In genomic region chr6:683742-684440, GRCh38 we compare ENCODE assay signal across 1 cellular context.
TF ChIP-seq lines count a peak whose summit lies in the region.

No MANE protein-coding gene starts in this region.

TF ChIP-seq in HEK293, 187 proteins besides CTCF, POLR2A, EP300 and RAD21 (continued from another document and continues in another):
- peak; percentile 61 for TF ChIP-seq ZSCAN4 (tag by site-specific recombination; IDR thresholded peaks at IDR 0.05)
- TF ChIP-seq ZSCAN30 (tag by site-specific recombination; IDR thresholded peaks at IDR 0.05): peak; percentile 70; the same call in 1 of the 2 replicates
- TF ChIP-seq ZNF398 (tag by site-specific recombination; IDR thresholded peaks at IDR 0.05): peak; percentile 99
- TF ChIP-seq ZNF747 (tag by site-specific recombination; IDR thresholded peaks at IDR 0.05): no peak
- peak; percentile 87 for TF ChIP-seq ZNF561 (tag by site-specific recombination; IDR thresholded peaks at IDR 0.05; ENCODE audit: borderline replicate concordance)
- TF ChIP-seq ZFP41 (tag by site-specific recombination; IDR thresholded peaks at IDR 0.05; ENCODE audit: borderline replicate concordance): no peak
- TF ChIP-seq ZBTB21 (tag by site-specific recombination; IDR thresholded peaks at IDR 0.05): peak; percentile 58
- no peak for TF ChIP-seq ZNF416 (tag by site-specific recombination; IDR thresholded peaks at IDR 0.05)
- no peak for TF ChIP-seq ZNF555 (tag by site-specific recombination; conservative IDR thresholded peaks at IDR 0.05)
- no peak for TF ChIP-seq ZNF707 (tag by site-specific recombination; IDR thresholded peaks at IDR 0.05)
- no peak for TF ChIP-seq ZNF785 (tag by site-specific recombination; IDR thresholded peaks at IDR 0.05)
- TF ChIP-seq ZNF2 (tag by site-specific recombination; IDR thresholded peaks at IDR 0.05): peak; percentile 90
- no peak for TF ChIP-seq HOXA7 (CRISPR knock-in tag; IDR thresholded peaks at IDR 0.05; ENCODE audit: borderline replicate concordance)
- TF ChIP-seq GLI4 (tag by site-specific recombination; IDR thresholded peaks at IDR 0.05): no peak
- peak; percentile 88; the same call in 1 of the 2 replicates for TF ChIP-seq KLF7 (tag by site-specific recombination; IDR thresholded peaks at IDR 0.05; ENCODE audit: borderline replicate concordance)
- 0 out of 2 replicates have a peak, but pooled peaks have one; percentile 23 for TF ChIP-seq ZNF280D (tag by site-specific recombination; IDR thresholded peaks at IDR 0.05)
- TF ChIP-seq ZBTB20 (tag by site-specific recombination; IDR thresholded peaks at IDR 0.05): peak; percentile 55; the same call in 1 of the 2 replicates
- TF ChIP-seq ZNF596 (tag by site-specific recombination; IDR thresholded peaks at IDR 0.05): peak; percentile 81
- peak; percentile 85 for TF ChIP-seq ZFP69B (tag by site-specific recombination; IDR thresholded peaks at IDR 0.05)
- TF ChIP-seq ZNF146 (tag by site-specific recombination; IDR thresholded peaks at IDR 0.05): no peak
- TF ChIP-seq ZNF404 (tag by site-specific recombination; IDR thresholded peaks at IDR 0.05): no peak
- no peak for TF ChIP-seq HOXD13 (CRISPR knock-in tag; IDR thresholded peaks at IDR 0.05; ENCODE audit: borderline replicate concordance)
- no peak for TF ChIP-seq ZNF433 (tag by site-specific recombination; IDR thresholded peaks at IDR 0.05; ENCODE audit: low read depth)
- TF ChIP-seq ZNF366 (tag by site-specific recombination; conservative IDR thresholded peaks at IDR 0.05): peak; percentile 83
- peak; percentile 96 for TF ChIP-seq ZEB2 (tag by site-specific recombination; IDR thresholded peaks at IDR 0.05)
- peak; percentile 94 for TF ChIP-seq KLF8 (tag by site-specific recombination; IDR thresholded peaks at IDR 0.05)
- TF ChIP-seq ELK4 (IDR thresholded peaks at IDR 0.05; ENCODE audit: borderline replicate concordance, low read depth, low read length): no peak
- TF ChIP-seq ZNF623 (tag by site-specific recombination; IDR thresholded peaks at IDR 0.05): 0 out of 2 replicates have a peak, but pooled peaks have one; percentile 10
- no peak for TF ChIP-seq ZNF677 (tag by site-specific recombination; IDR thresholded peaks at IDR 0.05)
- TF ChIP-seq ZBTB26 (tag by site-specific recombination; optimal IDR thresholded peaks at IDR 0.05): no peak
- TF ChIP-seq ZBTB1 (tag by site-specific recombination; IDR thresholded peaks at IDR 0.05): no peak
- TF ChIP-seq ZBTB6 (tag by site-specific recombination; IDR thresholded peaks at IDR 0.05): no peak
- TF ChIP-seq ZNF521 (tag by site-specific recombination; IDR thresholded peaks at IDR 0.05): no peak
- TF ChIP-seq ZNF211 (tag by site-specific recombination; IDR thresholded peaks at IDR 0.05; ENCODE audit: low read depth): no peak
- TF ChIP-seq RBAK (tag by site-specific recombination; IDR thresholded peaks at IDR 0.05): no peak
- no peak for TF ChIP-seq ZNF792 (tag by site-specific recombination; IDR thresholded peaks at IDR 0.05)
- peak; percentile 56; the same call in 1 of the 2 replicates for TF ChIP-seq PRDM1 (tag by site-specific recombination; IDR thresholded peaks at IDR 0.05)
- peak; percentile 88 for TF ChIP-seq FEZF1 (tag by site-specific recombination; IDR thresholded peaks at IDR 0.05)
- peak; percentile 52; the same call in 1 of the 2 replicates for TF ChIP-seq GFI1B (tag by site-specific recombination; IDR thresholded peaks at IDR 0.05)
- no peak for TF ChIP-seq ZNF510 (tag by site-specific recombination; IDR thresholded peaks at IDR 0.05; ENCODE audit: insufficient replicate concordance)
- TF ChIP-seq ZNF544 (tag by site-specific recombination; IDR thresholded peaks at IDR 0.05): no peak
- TF ChIP-seq AEBP2 (tag by site-specific recombination; IDR thresholded peaks at IDR 0.05; ENCODE audit: borderline replicate concordance): 0 out of 2 replicates have a peak, but pooled peaks have one; percentile 39
- TF ChIP-seq TSHZ1 (tag by site-specific recombination; IDR thresholded peaks at IDR 0.05; ENCODE audit: borderline replicate concordance): peak; percentile 91
- TF ChIP-seq SETDB1 (IDR thresholded peaks at IDR 0.05; ENCODE audit: insufficient read length, low read length): no peak
- TF ChIP-seq ZNF175 (tag by site-specific recombination; IDR thresholded peaks at IDR 0.05): no peak
- no peak for TF ChIP-seq ZNF549 (tag by site-specific recombination; IDR thresholded peaks at IDR 0.05)
- TF ChIP-seq ATF2 (tag by site-specific recombination; IDR thresholded peaks at IDR 0.05; ENCODE audit: low read depth): peak; percentile 54; the same call in 1 of the 2 replicates
- TF ChIP-seq ZXDB (tag by site-specific recombination; IDR thresholded peaks at IDR 0.05): peak; percentile 95
- no peak for TF ChIP-seq ZNF654 (tag by site-specific recombination; IDR thresholded peaks at IDR 0.05; ENCODE audit: low read depth)
